8 cellular contexts compared by ENCODE assay signal in genomic region chr3:187777331-187778046, GRCh38. TPM values are rescaled to one million over a fixed set of nuclear protein-coding genes. Genes with fewer than 3 reads are reported as not detected.
A peak's percentile ranks its signal among the peaks of the same experiment; 100 is the strongest.
DNase-seq lines count a peak whose midpoint lies in the region; ATAC-seq, FAIRE-seq and TF ChIP-seq lines count a peak whose summit lies in the region.

No MANE protein-coding gene starts in this region.

- H3K27me3 Mint-ChIP-seq in effector memory CD8-positive, alpha-beta T cell = no peaks in the 10 kb centered on the region
- H3K27me3 Mint-ChIP-seq in stimulated activated memory B cell treated with anti-CD40 and anti-IgM and Interleukin-4, amounts not matched to agents 10 μg/mL and 1 μg/mL and 100 μg/mL, for 72 hours = no peaks in the 10 kb centered on the region
- no peaks in the 10 kb centered on the region for H3K27me3 Mint-ChIP-seq in endothelial cell (ENCODE audit: unreplicated experiment)

- peak overlapping the region; percentile 29 to 30 for H3K4me3 Mint-ChIP-seq in effector memory CD8-positive, alpha-beta T cell
- peak overlapping the region; percentile 21 for H3K4me3 Mint-ChIP-seq in stimulated activated memory B cell treated with anti-CD40 and anti-IgM and Interleukin-4, amounts not matched to agents 10 μg/mL and 1 μg/mL and 100 μg/mL, for 72 hours
- no peak overlapping the region for H3K4me3 Mint-ChIP-seq in endothelial cell (ENCODE audit: unreplicated experiment)

- H3K9me3 Mint-ChIP-seq in effector memory CD8-positive, alpha-beta T cell = no peaks in the 10 kb centered on the region
- no peaks in the 10 kb centered on the region for H3K9me3 Mint-ChIP-seq in stimulated activated memory B cell treated with anti-CD40 and anti-IgM and Interleukin-4, amounts not matched to agents 10 μg/mL and 1 μg/mL and 100 μg/mL, for 72 hours
- no peaks in the 10 kb centered on the region for H3K9me3 Mint-ChIP-seq in endothelial cell (ENCODE audit: unreplicated experiment)

- peaks cover 7% of the 10 kb centered on the region for H3K36me3 Mint-ChIP-seq in effector memory CD8-positive, alpha-beta T cell (ENCODE audit: insufficient read depth)
- H3K36me3 Mint-ChIP-seq in stimulated activated memory B cell treated with anti-CD40 and anti-IgM and Interleukin-4, amounts not matched to agents 10 μg/mL and 1 μg/mL and 100 μg/mL, for 72 hours = no peaks in the 10 kb centered on the region
- no peaks in the 10 kb centered on the region for H3K36me3 Mint-ChIP-seq in endothelial cell (ENCODE audit: low read depth, unreplicated experiment)

- H3K4me1 Mint-ChIP-seq in effector memory CD8-positive, alpha-beta T cell (ENCODE audit: low read depth in 2 of 2) = peaks cover 20 to 23% of the 10 kb centered on the region in 2 donors
- H3K4me1 Mint-ChIP-seq in stimulated activated memory B cell treated with anti-CD40 and anti-IgM and Interleukin-4, amounts not matched to agents 10 μg/mL and 1 μg/mL and 100 μg/mL, for 72 hours = peaks cover 30% of the 10 kb centered on the region
- peaks cover 11% of the 10 kb centered on the region for H3K4me1 Mint-ChIP-seq in endothelial cell (ENCODE audit: unreplicated experiment)

- no peak for TF ChIP-seq CTCF in endothelial cell (IDR thresholded peaks at IDR 0.05; ENCODE audit: unreplicated experiment)

- no peak for FAIRE-seq in HTR-8/SVneo (lab: Jason Lieb, UNC)

- H3K27ac Mint-ChIP-seq in effector memory CD8-positive, alpha-beta T cell = peak overlapping the region; percentile 44 to 68
- H3K27ac Mint-ChIP-seq in stimulated activated memory B cell treated with anti-CD40 and anti-IgM and Interleukin-4, amounts not matched to agents 10 μg/mL and 1 μg/mL and 100 μg/mL, for 72 hours = peak overlapping the region; percentile 80
- no peak overlapping the region for H3K27ac Mint-ChIP-seq in endothelial cell (ENCODE audit: unreplicated experiment)

- DNase-seq in ELR (ENCODE audit: low read depth) (peak; percentile 60), T follicular helper cell (ENCODE audit: low read depth) (peak; percentile 17), endothelial cell (ENCODE audit: low spot score) (no peak), HTR-8/SVneo (ENCODE audit: insufficient read length, low spot score) (no peak)
- peak; percentile 17 to 33 (median 27) for DNase-seq in effector memory CD8-positive, alpha-beta T cell

- ATAC-seq in HG02973 (IDR thresholded peaks at IDR 0.05; ENCODE audit: unreplicated experiment) (peak; percentile 43), GM19328 (IDR thresholded peaks at IDR 0.05; ENCODE audit: unreplicated experiment) (no peak)
- peak; percentile 96 for ATAC-seq in effector memory CD8-positive, alpha-beta T cell (replicated peaks)
- ATAC-seq in stimulated activated memory B cell treated with anti-CD40 and anti-IgM and Interleukin-4, amounts not matched to agents 10 μg/mL and 1 μg/mL and 100 μg/mL, for 72 hours = peak; percentile 88

RNA-seq across cellular contexts. Expression of gene BCL6, which starts 32.2 kb away (rescaled TPM):
- total RNA-seq in endothelial cell (ENCODE audit: unreplicated experiment) = 7.6 TPM

Comparison
In these comparisons a context has a peak if more than half of its experiments do, and no peak if none do; other contexts are left out.
1. DNase-seq: peak in ELR (single experiment), T follicular helper cell (single experiment) and effector memory CD8-positive, alpha-beta T cell (3 of 3); none in endothelial cell (single experiment) and HTR-8/SVneo (single experiment).